In the genomic region with DNA sequence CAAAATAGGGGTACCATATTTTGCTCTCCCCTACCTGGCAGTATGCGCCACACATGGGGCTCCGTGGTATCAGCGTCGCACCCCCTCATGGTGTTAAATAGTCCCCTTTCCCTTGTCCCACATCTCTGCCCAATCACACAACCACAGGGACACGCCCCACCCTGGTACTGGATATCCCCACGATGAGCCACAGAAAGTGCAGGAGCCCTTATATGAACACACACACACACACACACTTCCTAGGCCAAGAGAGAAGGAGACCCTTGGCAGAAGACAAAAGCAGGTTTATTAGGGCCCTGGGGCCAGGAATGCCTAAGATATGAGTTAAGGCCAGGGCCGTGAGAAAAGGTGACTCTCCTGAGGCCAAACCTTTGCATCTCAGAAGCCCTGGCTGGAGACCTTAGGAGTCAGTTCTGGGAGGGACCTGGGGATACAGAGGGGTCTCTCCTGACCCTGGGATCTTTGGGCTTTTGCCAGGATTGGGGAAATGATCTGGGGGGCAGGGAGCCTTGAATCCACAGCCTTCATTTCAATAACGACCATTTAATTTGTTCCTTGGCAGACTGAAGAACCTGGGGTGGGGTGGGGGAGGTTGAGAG, we compare ENCODE assay signal across 8 cellular contexts.
DNase-seq lines count a peak whose midpoint lies in the region; ATAC-seq, FAIRE-seq and TF ChIP-seq lines count a peak whose summit lies in the region.

No MANE protein-coding gene starts in this region.

- FAIRE-seq in GM19239 (lab: Jason Lieb, UNC): no peak

- peak overlapping the region; percentile 69 for H3K4me3 ChIP-seq in iPS-18a (ENCODE audit: low read length)

- peaks cover 13% of the 10 kb centered on the region for H3K4me1 ChIP-seq in iPS-18a (ENCODE audit: control insufficient read depth, low read depth, low read length)

- H3K27me3 Mint-ChIP-seq in stimulated activated naive B cell treated with anti-CD40 and anti-IgM and Interleukin-4, amounts not matched to agents 10 μg/mL and 1 μg/mL and 100 μg/mL, for 72 hours: peaks cover 44 to 62% of the 10 kb centered on the region in 2 donors

- H3K36me3 ChIP-seq in iPS-18a (ENCODE audit: control insufficient read depth, low read depth, low read length): no peaks in the 10 kb centered on the region

- H3K9ac ChIP-seq in iPS-18a (ENCODE audit: low read length): no peak overlapping the region

- H3K27ac ChIP-seq in VCaP (peak overlapping the region; percentile 74), iPS-18a (ENCODE audit: low read length) (no peak overlapping the region)

- H3K36me3 Mint-ChIP-seq in stimulated activated naive B cell treated with anti-CD40 and anti-IgM and Interleukin-4, amounts not matched to agents 10 μg/mL and 1 μg/mL and 100 μg/mL, for 72 hours: no peaks in the 10 kb centered on the region

- no peak for TF ChIP-seq CTCF in VCaP (conservative IDR thresholded peaks at IDR 0.05)

- peak overlapping the region; percentile 93 to 94 for H3K4me3 Mint-ChIP-seq in stimulated activated naive B cell treated with anti-CD40 and anti-IgM and Interleukin-4, amounts not matched to agents 10 μg/mL and 1 μg/mL and 100 μg/mL, for 72 hours

- ATAC-seq in stimulated activated naive B cell treated with anti-CD40 and anti-IgM and Interleukin-4, amounts not matched to agents 10 μg/mL and 1 μg/mL and 100 μg/mL, for 72 hours (replicated peaks): no peak
- no peak for ATAC-seq in HG02938 (IDR thresholded peaks at IDR 0.05; ENCODE audit: unreplicated experiment)

- H3K9me3 Mint-ChIP-seq in stimulated activated naive B cell treated with anti-CD40 and anti-IgM and Interleukin-4, amounts not matched to agents 10 μg/mL and 1 μg/mL and 100 μg/mL, for 72 hours: no peaks in the 10 kb centered on the region

- no peaks in the 10 kb centered on the region for H3K9me3 ChIP-seq in iPS-18a (ENCODE audit: control insufficient read depth, low read depth, low read length)

- H3K27me3 ChIP-seq in iPS-18a (ENCODE audit: control insufficient read depth, insufficient read depth, low read length): peaks cover 24% of the 10 kb centered on the region

- no peak overlapping the region for H3K27ac Mint-ChIP-seq in stimulated activated naive B cell treated with anti-CD40 and anti-IgM and Interleukin-4, amounts not matched to agents 10 μg/mL and 1 μg/mL and 100 μg/mL, for 72 hours

- H3K4me1 Mint-ChIP-seq in stimulated activated naive B cell treated with anti-CD40 and anti-IgM and Interleukin-4, amounts not matched to agents 10 μg/mL and 1 μg/mL and 100 μg/mL, for 72 hours: peaks cover 24 to 39% of the 10 kb centered on the region in 2 donors

- peak; percentile 64 for DNase-seq in NCI-H82 (lab: John Stamatoyannopoulos, UW)
- no peak for DNase-seq in NCI-H82 treated with DMSO at 0.1 percent for 48 hours (lab: John Stamatoyannopoulos, UW; ENCODE audit: unreplicated experiment)
- no peak for DNase-seq in stimulated activated naive B cell treated with anti-CD40 and anti-IgM and Interleukin-4, amounts not matched to agents 10 μg/mL and 1 μg/mL and 100 μg/mL, for 72 hours
- DNase-seq in GM19239 (ENCODE audit: insufficient read length, low spot score): no peak
- no peak for DNase-seq in C1 segment of cervical spinal cord (lab: John Stamatoyannopoulos, UW)
